In genomic region chr2:191220671-191221070, GRCh38 we compare ENCODE assay signal across 16 cellular contexts.
DNase-seq lines count a peak whose midpoint lies in the region; ATAC-seq lines count a peak whose summit lies in the region.
"Had no signal": no experiment of that assay in that cellular context is flagged by ENCODE, and none has a peak within 500 bp of the region (broad histone marks: within the 10 kb centered on the region; RNA-seq: fewer than 3 reads in every experiment).

No MANE protein-coding gene starts in this region.

- H3K9me3 ChIP-seq in BLaER1 = peaks cover 16% of the 10 kb centered on the region

- no peaks in the 10 kb centered on the region for H4K20me1 ChIP-seq in BLaER1

- peaks cover 37% of the 10 kb centered on the region for H3K4me1 ChIP-seq in BLaER1

- no peak overlapping the region for H3K4me3 ChIP-seq in BLaER1
- H3K4me3 ChIP-seq: cardiac muscle cell had no signal

- H3K4me2 ChIP-seq in BLaER1 = peak overlapping the region; percentile 31; the same call in 1 of the 2 replicates

- no peaks in the 10 kb centered on the region for H3K36me3 ChIP-seq in BLaER1
- H3K36me3 ChIP-seq: cardiac muscle cell had no signal

- ATAC-seq in GM19372 (IDR thresholded peaks at IDR 0.05; ENCODE audit: low read depth, unreplicated experiment) (peak; percentile 45), HG02885 (IDR thresholded peaks at IDR 0.05; ENCODE audit: poor library complexity, unreplicated experiment) (peak; percentile 67), HG03565 (IDR thresholded peaks at IDR 0.05; ENCODE audit: unreplicated experiment) (peak; percentile 49)

- no peak overlapping the region for H3K27ac ChIP-seq in BLaER1
- H3K27ac ChIP-seq: cardiac muscle cell had no signal

- DNase-seq in AG20443 (ENCODE audit: low spot score) (no peak), NCI-H1417 (lab: John Stamatoyannopoulos, UW) (no peak), GM19238 (ENCODE audit: insufficient read length, low spot score) (no peak), iPS-NIHi7 (ENCODE audit: extremely low spot score) (no peak)
- DNase-seq: ACHN; activated CD4-positive, alpha-beta T cell treated with anti-CD3 and anti-CD28 coated beads, Interleukin-2, amount 50 U/mL, for 4 hours; activated naive CD4-positive, alpha-beta T cell; erythroblast; NCI-H1105; NCI-H748 treated with DMSO at 0.1 percent for 48 hours; stimulated activated CD4-positive, alpha-beta T cell treated with anti-CD3 and anti-CD28 coated beads, Interleukin-2, amount 100 ng/mL, for 48 hours had no signal

- no peaks in the 10 kb centered on the region for H3K27me3 ChIP-seq in BLaER1
- H3K27me3 ChIP-seq: cardiac muscle cell had no signal

- no peak overlapping the region for H3K9ac ChIP-seq in BLaER1
